ENCODE assay signal across 10 cellular contexts in the genomic region with DNA sequence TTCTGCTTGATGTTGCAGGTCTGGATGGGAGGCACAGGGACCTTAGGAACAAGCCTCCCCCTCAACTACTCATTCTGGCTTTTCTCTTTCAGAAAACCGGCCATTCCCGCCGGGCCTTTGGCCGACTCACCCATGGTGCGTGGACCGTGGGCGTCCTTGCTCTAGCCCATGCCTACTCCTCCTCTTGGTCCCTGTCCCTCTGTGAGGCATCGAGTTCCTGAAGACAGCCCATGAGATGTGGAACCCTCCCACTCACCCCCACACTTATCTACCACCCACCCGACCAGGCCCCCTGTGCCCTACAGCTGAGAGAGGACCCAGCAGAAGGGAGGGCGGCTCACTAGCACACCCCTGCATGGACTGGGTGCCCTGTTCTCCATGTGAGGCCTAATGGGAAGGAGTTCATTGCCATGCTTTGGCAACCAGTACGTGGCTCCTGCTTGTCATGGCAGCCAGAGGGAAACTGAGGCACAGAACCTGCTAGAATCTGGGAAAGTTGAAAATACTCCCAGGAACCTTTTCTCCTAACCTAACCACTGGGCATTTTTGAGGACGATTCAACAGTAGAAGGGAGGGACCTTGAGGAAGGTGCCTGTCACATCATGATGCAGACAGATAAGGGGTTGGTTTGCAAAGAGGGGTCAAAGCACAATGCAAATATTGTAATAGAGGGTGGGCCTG. TPM values are rescaled to one million over a fixed set of nuclear protein-coding genes. Genes with fewer than 3 reads are reported as not detected.
A peak's percentile ranks its signal among the peaks of the same experiment; 100 is the strongest.
DNase-seq lines count a peak whose midpoint lies in the region; ATAC-seq and TF ChIP-seq lines count a peak whose summit lies in the region.
"Had no signal": no experiment of that assay in that cellular context is flagged by ENCODE, and none has a peak within 500 bp of the region (broad histone marks: within the 10 kb centered on the region; RNA-seq: fewer than 3 reads in every experiment).

No MANE protein-coding gene starts in this region.

- DNase-seq in AG10803 (ENCODE audit: low read depth) (no peak), ovary (peak in 2 of 5 donors; percentile 14 to 23), NCI-H2171 (lab: John Stamatoyannopoulos, UW) (no peak), GDM1 (lab: John Stamatoyannopoulos, UW) (no peak)
- DNase-seq: stimulated activated CD4-positive, alpha-beta T cell treated with anti-CD3 and anti-CD28 coated beads, Interleukin-2, amount 100 ng/mL, for 48 hours had no signal

- H3K4me1 ChIP-seq in HUES6 (ENCODE audit: control insufficient read depth, insufficient read depth, low read length) (peaks cover 17% of the 10 kb centered on the region), ovary (ENCODE audit: insufficient read depth) (peaks cover 4% of the 10 kb centered on the region)

- intact Hi-C loops in ovary (cut with DNase I) = no loop called here

- H3K27ac ChIP-seq in HUES6 (ENCODE audit: low read depth, low read length) = no peak overlapping the region
- peak overlapping the region; percentile 39 for H3K27ac ChIP-seq in cingulate gyrus (ENCODE audit: low read depth, low read length)
- H3K27ac ChIP-seq in ovary = no peak overlapping the region

- ATAC-seq in GM18519 (IDR thresholded peaks at IDR 0.05; ENCODE audit: low FRiP score, unreplicated experiment) = no peak
- ATAC-seq in GM21367 (IDR thresholded peaks at IDR 0.05; ENCODE audit: unreplicated experiment) = no peak
- ATAC-seq: left ventricle myocardium superior had no signal

- H3K36me3 ChIP-seq in HUES6 (ENCODE audit: control insufficient read depth, insufficient read depth, low read length) (no peaks in the 10 kb centered on the region), ovary (no peaks in the 10 kb centered on the region)

- H3K9ac ChIP-seq in HUES6 (ENCODE audit: low read length) = no peak overlapping the region

- H3K9me3 ChIP-seq in HUES6 (ENCODE audit: control insufficient read depth, insufficient read depth, low read depth, low read length) = no peaks in the 10 kb centered on the region
- no peaks in the 10 kb centered on the region for H3K9me3 ChIP-seq in ovary

- 79 to 90% (median 85%) methylated on average over 12 of the region's 12 CpGs for WGBS in ovary, 3 donors

- H3K27me3 ChIP-seq in HUES6 (ENCODE audit: control insufficient read depth, insufficient read depth, low read length) (peaks cover 49% of the 10 kb centered on the region), ovary (no peaks in the 10 kb centered on the region)

- TF ChIP-seq CTCF in AG10803 (conservative IDR thresholded peaks at IDR 0.05; ENCODE audit: low read length) (no peak), ovary (IDR thresholded peaks at IDR 0.05) (no peak)

- no peak for TF ChIP-seq EP300 in ovary (IDR thresholded peaks at IDR 0.05)

- no peak for TF ChIP-seq POLR2A in ovary (IDR thresholded peaks at IDR 0.05)

- H3K4me3 ChIP-seq in AG10803 (ENCODE audit: low read length) (peak overlapping the region; percentile 65), HUES6 (ENCODE audit: low read depth, low read length) (peak overlapping the region; percentile 54; the same call in 1 of the 2 replicates), ovary (peak overlapping the region; percentile 72)

RNA-seq across cellular contexts. Expression of gene SPEG, which starts 8.5 kb away (rescaled TPM):
- total RNA-seq in ovary = 10 to 100 TPM; 13.9 to 79.7 (median 29.6) TPM
- 10 to 100 TPM in 1 of 2 donors, 1 to 10 TPM in 1; 9.9 to 31.4 TPM for polyA plus RNA-seq in ovary

RNA-seq across cellular contexts. Expression of gene DES, which starts 25.0 kb away (rescaled TPM):
- 1,000 to 10,000 TPM in 1 of 7 donors, 100 to 1,000 TPM in 4, 10 to 100 TPM in 2; 86.5 to 1,061 (median 184) TPM for total RNA-seq in ovary
- polyA plus RNA-seq in ovary = 100 to 1,000 TPM; 149 to 642 TPM

RNA-seq across cellular contexts. Expression of gene DNPEP, which starts 55.4 kb away (rescaled TPM):
- total RNA-seq in ovary = 10 to 100 TPM; 34.7 to 72.9 (median 66.4) TPM
- polyA plus RNA-seq in ovary = 10 to 100 TPM; 23.4 to 54.2 TPM

RNA-seq across cellular contexts. Expression of gene GMPPA, which starts 55.5 kb away (rescaled TPM):
- total RNA-seq in ovary = 10 to 100 TPM; 14.2 to 35.7 (median 23.7) TPM
- polyA plus RNA-seq in ovary = 10 to 100 TPM; 20.0 to 33.7 TPM
